ENCODE assay signal across 9 cellular contexts in the genomic region with DNA sequence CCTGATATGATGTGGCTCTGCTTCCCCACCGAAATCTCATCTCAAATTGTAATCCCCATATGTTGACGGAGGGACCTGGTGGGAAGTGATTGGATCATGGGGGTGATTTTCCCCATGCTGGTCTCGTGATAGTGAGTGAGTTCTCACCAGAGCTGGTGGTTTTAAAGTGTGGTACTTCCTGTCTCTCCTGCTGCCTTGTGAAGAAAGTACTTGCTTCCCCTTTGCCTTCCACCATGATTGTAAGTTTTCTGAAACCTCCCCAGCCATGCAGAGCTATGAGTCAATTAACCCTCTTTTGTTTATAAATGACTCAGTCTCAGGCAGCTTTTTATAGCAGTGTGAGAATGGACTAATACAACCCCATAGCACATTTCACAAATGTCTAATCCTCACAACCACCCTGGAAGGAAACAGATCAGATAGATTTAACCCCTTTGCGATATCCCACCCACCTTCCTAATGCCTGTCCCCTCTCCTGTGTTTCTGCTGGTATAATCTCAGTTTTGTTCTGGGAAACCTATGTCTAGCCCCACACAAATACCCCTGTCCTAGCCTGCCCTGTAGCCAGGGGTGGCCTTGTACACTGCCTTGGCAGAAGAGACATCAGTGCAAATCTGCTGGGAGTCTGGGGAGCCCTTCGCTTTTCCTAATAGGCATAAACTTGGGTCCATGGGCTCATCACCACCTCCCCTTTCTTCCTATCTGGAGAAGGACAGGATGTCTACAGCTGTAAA.
DNase-seq lines count a peak whose midpoint lies in the region; ATAC-seq, FAIRE-seq and TF ChIP-seq lines count a peak whose summit lies in the region.
"Had no signal": no experiment of that assay in that cellular context is flagged by ENCODE, and none has a peak within 500 bp of the region (broad histone marks: within the 10 kb centered on the region; RNA-seq: fewer than 3 reads in every experiment).

No MANE protein-coding gene starts in this region.

- H3K36me3 ChIP-seq in HepG2 (replicated peaks in 1 of 2; ENCODE audit: control insufficient read depth in 1 of 2, insufficient read depth in 2 of 2, low read length in 2 of 2) (no peaks in the 10 kb centered on the region), suprapubic skin (no peaks in the 10 kb centered on the region)

- CTCF ChIA-PET in activated CD4-positive, alpha-beta memory T cell treated with anti-CD3 and anti-CD28 coated beads for 36 hours (lab: Charles Lee): interaction anchor here (0.6 to 6.6 kb wide), 5 partner anchors 13 to 504 kb away, joined by 3 to 37 read pairs (median 3); no protein-coding TSS in a partner anchor
- CTCF ChIA-PET in HepG2 (lab: Yijun Ruan, JAX; ENCODE audit: low intra/inter-chr PET ratio, low total read pairs): interaction anchor here (0.6 kb wide), 1 partner anchor 398 kb away, joined by 3 read pairs; no protein-coding TSS in a partner anchor

- intact Hi-C loops in activated CD4-positive, alpha-beta memory T cell treated with anti-CD3 and anti-CD28 coated beads for 36 hours (cut with micrococcal nuclease): loop anchor here (1.0 to 2.0 kb wide), 3 partner anchors 18 to 35 kb away; no protein-coding TSS in a partner anchor
- intact Hi-C loops in HepG2 (cut with micrococcal nuclease; ENCODE audit: unreplicated experiment): no loop called here

- TF ChIP-seq EP300 in HepG2 (IDR thresholded peaks at IDR 0.05; ENCODE audit: low read depth in 2 of 2, low read length in 2 of 2): no peak
- TF ChIP-seq EP300 in HepG2 (CRISPR knock-in tag; IDR thresholded peaks at IDR 0.05; ENCODE audit: borderline replicate concordance): no peak
- TF ChIP-seq EP300 in suprapubic skin (IDR thresholded peaks at IDR 0.05): no peak

- H3K4me2 ChIP-seq in HepG2 (ENCODE audit: low read depth, low read length): peak overlapping the region; percentile 38; the same call in 1 of the 2 replicates

- H3K9me3 ChIP-seq in HepG2 (ENCODE audit: low read length) (no peaks in the 10 kb centered on the region), suprapubic skin (no peaks in the 10 kb centered on the region)

- no peak overlapping the region for H2AFZ ChIP-seq in HepG2 (ENCODE audit: low read length)

- H3K4me3 ChIP-seq in HepG2 (replicated peaks in 1 of 3; ENCODE audit: insufficient read depth in 1 of 3, low read depth in 2 of 3, low read length in 3 of 3): no peak overlapping the region
- no peak overlapping the region for H3K4me3 ChIP-seq in suprapubic skin

- TF ChIP-seq RAD21 in HepG2 (CRISPR knock-in tag; IDR thresholded peaks at IDR 0.05): no peak

- no peak for TF ChIP-seq POLR2A in HepG2 (IDR thresholded peaks at IDR 0.05; ENCODE audit: insufficient read depth in 1 of 2, low read depth in 2 of 2, low read length in 2 of 2)
- no peak for TF ChIP-seq POLR2A in suprapubic skin (IDR thresholded peaks at IDR 0.05)

- in situ Hi-C loops in HepG2 (cut with HindIII; ENCODE audit: extremely low pct_ligation_motif_present, low pct_unique_long_range_greater_than_20kb): no loop called here

- peak overlapping the region; percentile 17 for H3K4me3 Mint-ChIP-seq in activated CD4-positive, alpha-beta memory T cell treated with anti-CD3 and anti-CD28 coated beads for 36 hours

- FAIRE-seq in HepG2 (lab: Jason Lieb, UNC): no peak

- WGBS in HepG2 (ENCODE audit: low lambda C conversion rate): 85% methylated on average over 5 of the region's 5 CpGs
- 84% methylated on average over 5 of the region's 5 CpGs for WGBS in suprapubic skin

- TF ChIP-seq CTCF in HepG2 (CRISPR knock-in tag; IDR thresholded peaks at IDR 0.05): no peak
- no peak for TF ChIP-seq CTCF in suprapubic skin (IDR thresholded peaks at IDR 0.05)

- H3K27ac ChIP-seq in HepG2 (ENCODE audit: extremely low read length, insufficient read depth, low read length): no peak overlapping the region
- H3K27ac ChIP-seq in suprapubic skin: no peak overlapping the region

- peaks cover 23% of the 10 kb centered on the region for H3K27me3 Mint-ChIP-seq in activated CD4-positive, alpha-beta memory T cell treated with anti-CD3 and anti-CD28 coated beads for 36 hours

- no peak overlapping the region for H3K9ac ChIP-seq in HepG2 (ENCODE audit: insufficient read depth, low read depth, low read length)

- H3K79me2 ChIP-seq in HepG2 (ENCODE audit: insufficient read depth, low read length): no peaks in the 10 kb centered on the region

- peak overlapping the region; percentile 49 for H3K27ac Mint-ChIP-seq in activated CD4-positive, alpha-beta memory T cell treated with anti-CD3 and anti-CD28 coated beads for 36 hours

- peaks cover 13% of the 10 kb centered on the region for H3K4me1 Mint-ChIP-seq in activated CD4-positive, alpha-beta memory T cell treated with anti-CD3 and anti-CD28 coated beads for 36 hours (ENCODE audit: low read depth)

- ATAC-seq in GM19452 (IDR thresholded peaks at IDR 0.05; ENCODE audit: unreplicated experiment) (peak; percentile 94), HG03439 (IDR thresholded peaks at IDR 0.05; ENCODE audit: unreplicated experiment) (peak; percentile 93), HepG2 (no peak; the same call in 2 of the 3 replicates)
- ATAC-seq: naive thymus-derived CD8-positive, alpha-beta T cell had no signal

- DNase-seq in CD1c-positive myeloid dendritic cell (ENCODE audit: extremely low spot score): peak; percentile 91
- peak; percentile 45 for DNase-seq in activated CD4-positive, alpha-beta memory T cell treated with anti-CD3 and anti-CD28 coated beads for 36 hours
- DNase-seq in HepG2 (ENCODE audit: low spot score): no peak
- DNase-seq in HuH-7 (ENCODE audit: low spot score): no peak
- DNase-seq in suprapubic skin (ENCODE audit: low spot score in 2 of 2): no peak
- no peak for DNase-seq in NCI-H1436 treated with DMSO at 0.1 percent for 48 hours (lab: John Stamatoyannopoulos, UW)

- BruUV-seq in HepG2 (replicated peaks; lab: Mats Ljungman, UMichigan): no TSS peak

- no peaks in the 10 kb centered on the region for H3K36me3 Mint-ChIP-seq in activated CD4-positive, alpha-beta memory T cell treated with anti-CD3 and anti-CD28 coated beads for 36 hours
- H3K36me3 Mint-ChIP-seq: naive thymus-derived CD8-positive, alpha-beta T cell had no signal

- no peaks in the 10 kb centered on the region for H4K20me1 ChIP-seq in HepG2 (ENCODE audit: insufficient read depth, low read length)

- H3K4me1 ChIP-seq in HepG2 (ENCODE audit: insufficient read depth, low read length): peaks cover 64% of the 10 kb centered on the region
- peaks cover 49% of the 10 kb centered on the region for H3K4me1 ChIP-seq in suprapubic skin

- no peaks in the 10 kb centered on the region for H3K9me3 Mint-ChIP-seq in activated CD4-positive, alpha-beta memory T cell treated with anti-CD3 and anti-CD28 coated beads for 36 hours
- H3K9me3 Mint-ChIP-seq: naive thymus-derived CD8-positive, alpha-beta T cell had no signal

- H3K27me3 ChIP-seq in HepG2 (ENCODE audit: control insufficient read depth in 1 of 2, insufficient read depth in 2 of 2, low read length in 2 of 2): peaks cover 1 to 10% of the 10 kb centered on the region in 2 experiments; a peak in 3 of 5 replicates
- no peaks in the 10 kb centered on the region for H3K27me3 ChIP-seq in suprapubic skin

- POLR2A ChIA-PET in activated CD4-positive, alpha-beta memory T cell treated with anti-CD3 and anti-CD28 coated beads for 36 hours (lab: Charles Lee): no interaction called here
- POLR2A ChIA-PET in HepG2 (lab: Yijun Ruan, JAX): interaction anchor here (0.6 to 2.0 kb wide), 4 partner anchors 11 to 14 kb away, joined by 3 to 5 read pairs (median 3); no protein-coding TSS in a partner anchor

TF ChIP-seq in HepG2, 621 proteins besides CTCF, POLR2A, EP300 and RAD21 (continues in another document):
- TF ChIP-seq MEIS2 (CRISPR knock-in tag; IDR thresholded peaks at IDR 0.05) (no peak), TBX2 (CRISPR knock-in tag; IDR thresholded peaks at IDR 0.05; ENCODE audit: borderline replicate concordance) (no peak), THYN1 (CRISPR knock-in tag; IDR thresholded peaks at IDR 0.05; ENCODE audit: borderline replicate concordance, low read depth) (no peak)
- TF ChIP-seq, protein P1, sequence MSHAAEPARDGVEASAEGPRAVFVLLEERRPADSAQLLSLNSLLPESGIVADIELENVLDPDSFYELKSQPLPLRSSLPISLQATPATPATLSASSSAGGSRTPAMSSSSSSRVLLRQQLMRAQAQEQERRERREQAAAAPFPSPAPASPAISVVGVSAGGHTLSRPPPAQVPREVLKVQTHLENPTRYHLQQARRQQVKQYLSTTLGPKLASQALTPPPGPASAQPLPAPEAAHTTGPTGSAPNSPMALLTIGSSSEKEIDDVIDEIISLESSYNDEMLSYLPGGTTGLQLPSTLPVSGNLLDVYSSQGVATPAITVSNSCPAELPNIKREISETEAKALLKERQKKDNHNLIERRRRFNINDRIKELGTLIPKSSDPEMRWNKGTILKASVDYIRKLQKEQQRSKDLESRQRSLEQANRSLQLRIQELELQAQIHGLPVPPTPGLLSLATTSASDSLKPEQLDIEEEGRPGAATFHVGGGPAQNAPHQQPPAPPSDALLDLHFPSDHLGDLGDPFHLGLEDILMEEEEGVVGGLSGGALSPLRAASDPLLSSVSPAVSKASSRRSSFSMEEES (CRISPR knock-in tag; IDR thresholded peaks at IDR 0.05): no peak

Comparison
In these comparisons a context has a peak if more than half of its experiments do, and no peak if none do; other contexts are left out.
1. DNase-seq: peak in CD1c-positive myeloid dendritic cell (single experiment) and activated CD4-positive, alpha-beta memory T cell treated with anti-CD3 and anti-CD28 coated beads for 36 hours (single experiment); none in HepG2 (single experiment), HuH-7 (single experiment), suprapubic skin (0 of 2) and NCI-H1436 treated with DMSO at 0.1 percent for 48 hours (single experiment).